Comparison of ENCODE assay signal across 20 cellular contexts in genomic region chr4:158484173-158484885, GRCh38. TPM values are rescaled to one million over a fixed set of nuclear protein-coding genes. Genes with fewer than 3 reads are reported as not detected.
DNase-seq lines count a peak whose midpoint lies in the region; ATAC-seq and TF ChIP-seq lines count a peak whose summit lies in the region.
"Had no signal": no experiment of that assay in that cellular context is flagged by ENCODE, and none has a peak within 500 bp of the region (broad histone marks: within the 10 kb centered on the region; RNA-seq: fewer than 3 reads in every experiment).

No MANE protein-coding gene starts in this region.

- H3K36me3 ChIP-seq in PC-3 (ENCODE audit: low read depth, low read length): no peaks in the 10 kb centered on the region
- H3K36me3 ChIP-seq in fibroblast of lung (ENCODE audit: control insufficient read depth, insufficient read depth, low read length): no peaks in the 10 kb centered on the region
- H3K36me3 ChIP-seq in smooth muscle cell (ENCODE audit: low read depth): no peaks in the 10 kb centered on the region
- no peaks in the 10 kb centered on the region for H3K36me3 ChIP-seq in colonic mucosa
- H3K36me3 ChIP-seq: left ventricle myocardium inferior, SJSA1 had no signal

- H4K20me1 ChIP-seq in PC-3 (ENCODE audit: low read length) (no peaks in the 10 kb centered on the region), fibroblast of lung (ENCODE audit: control insufficient read depth, extremely low read depth, insufficient read depth, low read length) (no peaks in the 10 kb centered on the region), smooth muscle cell (ENCODE audit: low read depth) (no peaks in the 10 kb centered on the region)

- H3K9me3 ChIP-seq in PC-3 (ENCODE audit: low read length) (no peaks in the 10 kb centered on the region), fibroblast of lung (ENCODE audit: control insufficient read depth, insufficient read depth, low read depth, low read length) (no peaks in the 10 kb centered on the region), smooth muscle cell (replicated peaks; ENCODE audit: low read depth) (no peaks in the 10 kb centered on the region), colonic mucosa (no peaks in the 10 kb centered on the region)
- H3K9me3 ChIP-seq: SJSA1 had no signal

- H3K9me2 ChIP-seq in PC-3 (replicated peaks; ENCODE audit: low read length): no peaks in the 10 kb centered on the region

- no peak overlapping the region for H3K4me3 ChIP-seq in PC-3 (ENCODE audit: low read length)
- no peak overlapping the region for H3K4me3 ChIP-seq in fibroblast of lung (replicated peaks in 1 of 4; ENCODE audit: control extremely low read depth in 1 of 4, insufficient read depth in 1 of 4, low read depth in 3 of 4, low read length in 4 of 4)
- no peak overlapping the region for H3K4me3 ChIP-seq in smooth muscle cell
- no peak overlapping the region for H3K4me3 ChIP-seq in colonic mucosa
- H3K4me3 ChIP-seq: left ventricle myocardium inferior, SJSA1 had no signal

- peak; percentile 55 for DNase-seq in HCEC 1CT
- DNase-seq in PC-3: peak; percentile 75
- peak; percentile 19 to 62 for DNase-seq in fibroblast of lung (ENCODE audit: low read depth in 2 of 2)
- DNase-seq in smooth muscle cell (lab: John Stamatoyannopoulos, UW; ENCODE audit: unreplicated experiment): no peak
- no peak for DNase-seq in NCI-H82 (lab: John Stamatoyannopoulos, UW)
- no peak for DNase-seq in colonic mucosa
- DNase-seq: AML-193, COR-L47, erythroblast, left ventricle myocardium inferior, NCI-H1436, NCI-H526 treated with DMSO at 0.1 percent for 48 hours, nucleus accumbens had no signal

- H3K79me2 ChIP-seq in PC-3 (ENCODE audit: low read length): no peaks in the 10 kb centered on the region
- H3K79me2 ChIP-seq in fibroblast of lung (ENCODE audit: control insufficient read depth, insufficient read depth, low read length): no peaks in the 10 kb centered on the region
- H3K79me2 ChIP-seq in smooth muscle cell (ENCODE audit: low read depth): no peaks in the 10 kb centered on the region

- H3K27me3 ChIP-seq in PC-3 (ENCODE audit: low read length): no peaks in the 10 kb centered on the region
- no peaks in the 10 kb centered on the region for H3K27me3 ChIP-seq in fibroblast of lung (ENCODE audit: control insufficient read depth, insufficient read depth, low read length)
- H3K27me3 ChIP-seq in smooth muscle cell (ENCODE audit: low read depth): no peaks in the 10 kb centered on the region
- H3K27me3 ChIP-seq in colonic mucosa: no peaks in the 10 kb centered on the region
- H3K27me3 ChIP-seq: SJSA1 had no signal

- BruUV-seq in PC-3 (replicated peaks; lab: Mats Ljungman, UMichigan): no TSS peak

- ATAC-seq in PC-3 (peak; percentile 90), HG03378 (IDR thresholded peaks at IDR 0.05; ENCODE audit: unreplicated experiment) (no peak)
- ATAC-seq: Panc1; stimulated activated effector memory CD8-positive, alpha-beta T cell treated with anti-CD3 and anti-CD28 coated beads, Interleukin-12 subunit alpha, Interleukin-12 subunit beta, amount 100 ng/mL, for 72 hours had no signal

- peaks cover 18% of the 10 kb centered on the region for H3K4me1 ChIP-seq in PC-3 (ENCODE audit: insufficient read depth, low read length)
- H3K4me1 ChIP-seq in fibroblast of lung (ENCODE audit: control insufficient read depth, extremely low read depth, insufficient read depth, low read length): peaks cover 2% of the 10 kb centered on the region
- no peaks in the 10 kb centered on the region for H3K4me1 ChIP-seq in smooth muscle cell (ENCODE audit: low read depth)
- no peaks in the 10 kb centered on the region for H3K4me1 ChIP-seq in colonic mucosa
- H3K4me1 ChIP-seq: left ventricle myocardium inferior had no signal

- H3K9ac ChIP-seq in PC-3 (ENCODE audit: low read length) (peak overlapping the region; percentile 7; the same call in 1 of the 2 replicates), fibroblast of lung (ENCODE audit: insufficient read depth, low read length) (no peak overlapping the region), smooth muscle cell (ENCODE audit: low read depth) (no peak overlapping the region), colonic mucosa (ENCODE audit: low read depth in 2 of 2, low read length in 2 of 2) (no peak overlapping the region)

- intact Hi-C loops in PC-3 (cut with micrococcal nuclease): no loop called here
- intact Hi-C loops in colonic mucosa (cut with DNase I): no loop called here

- H3K27ac ChIP-seq in PC-3 (ENCODE audit: low read length) (peak overlapping the region; percentile 80), fibroblast of lung (ENCODE audit: insufficient read depth, low read length) (no peak overlapping the region), smooth muscle cell (ENCODE audit: low read depth) (peak overlapping the region; percentile 58), colonic mucosa (no peak overlapping the region)
- H3K27ac ChIP-seq: left ventricle myocardium inferior, SJSA1 had no signal

- H3F3A ChIP-seq in PC-3 (ENCODE audit: low read length, unreplicated experiment): no peaks in the 10 kb centered on the region
- no peaks in the 10 kb centered on the region for H3F3A ChIP-seq in smooth muscle cell (ENCODE audit: low read depth)

- CTCF ChIA-PET in PC-3 (lab: Charles Lee): interaction anchor here (0.6 kb wide), 1 partner anchor 74 kb away, joined by 3 read pairs; no protein-coding TSS in a partner anchor

- no peak overlapping the region for H2AFZ ChIP-seq in PC-3 (ENCODE audit: low read length)
- H2AFZ ChIP-seq in fibroblast of lung (ENCODE audit: low read length): no peak overlapping the region
- no peak overlapping the region for H2AFZ ChIP-seq in smooth muscle cell (ENCODE audit: low read depth)

- POLR2A ChIA-PET in PC-3 (lab: Charles Lee; ENCODE audit: unreplicated experiment): no interaction called here

- H3K4me2 ChIP-seq in PC-3 (ENCODE audit: low read length) (0 out of 2 replicates have a peak overlapping the region, but pooled peaks have one; percentile 5), fibroblast of lung (ENCODE audit: extremely low read depth, insufficient read depth, low read length) (no peak overlapping the region), smooth muscle cell (no peak overlapping the region)

- TF ChIP-seq CTCF in PC-3 (conservative IDR thresholded peaks at IDR 0.05; ENCODE audit: low read depth, low read length): no peak
- no peak for TF ChIP-seq CTCF in fibroblast of lung (conservative IDR thresholded peaks at IDR 0.05 in 1 of 2, IDR thresholded peaks at IDR 0.05 in 1 of 2; ENCODE audit: low read depth in 1 of 2, low read length in 2 of 2)
- TF ChIP-seq CTCF in smooth muscle cell (IDR thresholded peaks at IDR 0.05; ENCODE audit: borderline replicate concordance, insufficient read depth, poor library complexity, severe bottlenecking): no peak
- TF ChIP-seq CTCF in colonic mucosa (IDR thresholded peaks at IDR 0.05): no peak

- 80% methylated on average over 4 of the region's 4 CpGs for WGBS in smooth muscle cell (ENCODE audit: low lambda C conversion rate)

RNA-seq across cellular contexts. Expression of gene RXFP1, which starts 37.4 kb away (rescaled TPM):
- total RNA-seq in PC-3 (2014; rRNA removed) (not detected in 2 replicates), fibroblast of lung (1.0 and 1.3 TPM in 2 replicates), smooth muscle cell (not detected in 2 replicates), colonic mucosa (under 1 TPM; 0.24 to 0.37 TPM)
- polyA plus RNA-seq in fibroblast of lung (0.06 and 0.10 TPM in 2 replicates), smooth muscle cell (not detected in 2 replicates)
- 0.05 and 0.12 TPM in 2 replicates for polyA plus RNA-seq in fibroblast of lung (2012)
- polyA minus RNA-seq in fibroblast of lung (ENCODE audit: low replicate concordance): not detected in 2 replicates
- total RNA-seq: dermis microvascular lymphatic vessel endothelial cell; HT-29; left ventricle myocardium inferior; T-helper 2 cell treated with Interferon-gamma antibody and Interleukin-4, amounts not matched to agents 100 ng/mL and 5 ng/mL, for 36 hours had no signal

Comparison
In these comparisons a context has a peak if more than half of its experiments do, and no peak if none do; other contexts are left out.
1. DNase-seq: peak in HCEC 1CT (single experiment), PC-3 (single experiment) and fibroblast of lung (2 of 2); none in smooth muscle cell (single experiment), NCI-H82 (single experiment) and colonic mucosa (single experiment).
2. H3K27ac ChIP-seq: peak in PC-3 (single experiment) and smooth muscle cell (single experiment); none in fibroblast of lung (single experiment) and colonic mucosa (single experiment).